In the genomic region with DNA sequence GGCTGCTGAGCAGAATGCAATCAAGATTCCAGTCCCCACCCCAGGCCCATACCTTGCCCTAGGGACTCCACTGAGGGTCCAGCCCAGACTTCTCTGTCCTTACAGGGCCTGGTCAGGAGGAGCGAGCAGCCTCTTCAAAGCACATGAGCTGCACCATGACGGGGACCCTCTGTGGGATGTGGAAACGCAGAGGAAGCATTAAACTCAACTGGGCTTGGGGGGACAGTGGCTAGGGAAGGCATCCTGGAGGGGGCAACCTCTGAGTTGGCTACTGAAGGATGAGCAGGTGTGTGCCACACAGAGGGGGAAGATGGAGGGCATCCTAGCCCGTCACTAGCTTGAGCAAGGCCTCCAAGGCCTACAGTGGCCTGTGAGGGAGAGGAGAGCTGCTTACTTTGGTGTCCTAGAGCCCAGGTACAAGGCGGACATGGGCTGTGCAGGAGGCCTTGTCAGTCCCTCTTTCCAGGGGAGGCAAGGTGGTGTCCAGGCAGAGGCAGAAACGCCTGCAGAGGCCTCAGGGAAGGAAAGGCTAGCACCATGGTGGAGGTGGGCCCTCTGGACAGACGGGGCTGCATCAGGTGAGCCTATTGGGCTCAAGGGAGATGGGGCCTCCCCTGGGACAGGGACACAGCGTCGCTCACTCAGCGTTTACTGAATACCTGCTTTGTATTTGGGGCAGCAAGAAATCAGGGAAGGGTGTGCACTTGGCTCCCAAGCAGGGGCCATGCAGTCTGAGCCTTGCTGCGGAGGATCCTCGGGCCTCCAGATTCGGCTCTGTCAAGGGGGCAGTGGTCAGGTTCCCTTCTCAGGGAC, we compare ENCODE assay signal across 17 cellular contexts. TPM values are rescaled to one million over a fixed set of nuclear protein-coding genes. Genes with fewer than 3 reads are reported as not detected.
DNase-seq lines count a peak whose midpoint lies in the region; ATAC-seq lines count a peak whose summit lies in the region.
"Had no signal": no experiment of that assay in that cellular context is flagged by ENCODE, and none has a peak within 500 bp of the region (broad histone marks: within the 10 kb centered on the region; RNA-seq: fewer than 3 reads in every experiment).

No MANE protein-coding gene starts in this region.

- no peaks in the 10 kb centered on the region for H3K27me3 Mint-ChIP-seq in activated naive CD4-positive, alpha-beta T cell treated with anti-CD3 and anti-CD28 coated beads, Interleukin-2, amount 50 U/mL, for 24 hours

- no peaks in the 10 kb centered on the region for H3K9me3 ChIP-seq in mononuclear cell (ENCODE audit: low read depth, low read length)
- H3K9me3 ChIP-seq: Caco-2 had no signal

- peak overlapping the region; percentile 23 for H3K4me3 ChIP-seq in mononuclear cell (ENCODE audit: low read length)

- no peaks in the 10 kb centered on the region for H3K4me1 Mint-ChIP-seq in activated naive CD4-positive, alpha-beta T cell treated with anti-CD3 and anti-CD28 coated beads, Interleukin-2, amount 50 U/mL, for 24 hours

- H3K36me3 Mint-ChIP-seq in activated naive CD4-positive, alpha-beta T cell treated with anti-CD3 and anti-CD28 coated beads, Interleukin-2, amount 50 U/mL, for 24 hours, result peaks cover 5% of the 10 kb centered on the region

- no peaks in the 10 kb centered on the region for H3K27me3 ChIP-seq in mononuclear cell (ENCODE audit: insufficient read depth, low read length)

- H3K27ac Mint-ChIP-seq in activated naive CD4-positive, alpha-beta T cell treated with anti-CD3 and anti-CD28 coated beads, Interleukin-2, amount 50 U/mL, for 24 hours, result no peak overlapping the region

- peak overlapping the region; percentile 36 for H3K27ac ChIP-seq in caudate nucleus (ENCODE audit: low read depth, low read length)

- no peaks in the 10 kb centered on the region for H3K9me3 Mint-ChIP-seq in activated naive CD4-positive, alpha-beta T cell treated with anti-CD3 and anti-CD28 coated beads, Interleukin-2, amount 50 U/mL, for 24 hours

- DNase-seq in activated naive CD4-positive, alpha-beta T cell (lab: John Stamatoyannopoulos, UW), result no peak
- DNase-seq in caudate nucleus (lab: John Stamatoyannopoulos, UW), result no peak
- no peak for DNase-seq in SHP77 (lab: John Stamatoyannopoulos, UW)
- DNase-seq in occipital lobe (lab: John Stamatoyannopoulos, UW), result no peak
- DNase-seq: Caco-2, DMS153, KBM-7, NCI-H1436 treated with DMSO at 0.1 percent for 48 hours, NCI-H2081, NCI-H774, RPMI8226 had no signal

- ATAC-seq in GM18498 (IDR thresholded peaks at IDR 0.05; ENCODE audit: unreplicated experiment), result no peak

- peak overlapping the region; percentile 60 for H3K4me3 Mint-ChIP-seq in activated naive CD4-positive, alpha-beta T cell treated with anti-CD3 and anti-CD28 coated beads, Interleukin-2, amount 50 U/mL, for 24 hours
- H3K4me3 Mint-ChIP-seq: CD14-positive monocyte had no signal

- H3K4me1 ChIP-seq in mononuclear cell (ENCODE audit: insufficient read depth, low read length), result peaks cover 20% of the 10 kb centered on the region
- H3K4me1 ChIP-seq: Caco-2 had no signal

RNA-seq across cellular contexts. Expression of a gene that starts 14.3 kb away (rescaled TPM):
- total RNA-seq in mononuclear cell (16.3 TPM), occipital lobe (5.6 TPM)

RNA-seq across cellular contexts. Expression of a gene that starts 14.6 kb away (rescaled TPM):
- total RNA-seq in mononuclear cell (0.52 TPM), occipital lobe (1.1 TPM)

RNA-seq across cellular contexts. Expression of a gene that starts 18.9 kb away (rescaled TPM):
- total RNA-seq in mononuclear cell (under 0.01 TPM), occipital lobe (under 0.01 TPM)
- total RNA-seq: A673, Caco-2, NCI-H460 had no signal

RNA-seq across cellular contexts. Expression of a gene that starts 32.0 kb away (rescaled TPM):
- total RNA-seq in mononuclear cell (1.6 TPM), occipital lobe (15.3 TPM)

RNA-seq across cellular contexts. Expression of a gene that starts 53.4 kb away (rescaled TPM):
- total RNA-seq in mononuclear cell (26.0 TPM), occipital lobe (19.0 TPM)
